In genomic region chr12:32755051-32755653, GRCh38 we compare ENCODE assay signal across 8 cellular contexts. TPM values are rescaled to one million over a fixed set of nuclear protein-coding genes. Genes with fewer than 3 reads are reported as not detected.
DNase-seq lines count a peak whose midpoint lies in the region; ATAC-seq and TF ChIP-seq lines count a peak whose summit lies in the region.

No MANE protein-coding gene starts in this region.

- H3K36me3 ChIP-seq in thoracic aorta: peaks cover 16% of the 10 kb centered on the region

- peak overlapping the region; percentile 84 to 93 for H3K27ac ChIP-seq in thoracic aorta

- no peak for TF ChIP-seq CTCF in omental fat pad (IDR thresholded peaks at IDR 0.05)
- peak; percentile 51 for TF ChIP-seq CTCF in thoracic aorta (IDR thresholded peaks at IDR 0.05)

- H3K4me3 ChIP-seq in thoracic aorta: peak overlapping the region; percentile 81

- H3K9me3 ChIP-seq in thoracic aorta: no peaks in the 10 kb centered on the region

- ATAC-seq in GM21786 (IDR thresholded peaks at IDR 0.05; ENCODE audit: unreplicated experiment): peak; percentile 74
- ATAC-seq in omental fat pad (ENCODE audit: low FRiP score): peak; percentile 72
- ATAC-seq in thoracic aorta (ENCODE audit: insufficient number of reproducible peaks, low FRiP score, low read depth): peak; percentile 27

- H3K4me1 ChIP-seq in thoracic aorta (ENCODE audit: control insufficient read depth in 1 of 2, low read depth in 2 of 2): peaks cover 0 to 10% of the 10 kb centered on the region in 2 donors

- H3K27me3 ChIP-seq in thoracic aorta (replicated peaks; ENCODE audit: insufficient read depth): no peaks in the 10 kb centered on the region

- DNase-seq in EH (ENCODE audit: low read depth) (peak; percentile 82), KG1 (lab: John Stamatoyannopoulos, UW) (peak; percentile 82), SHP77 (lab: John Stamatoyannopoulos, UW) (peak; percentile 64 to 83), globus pallidus (ENCODE audit: low spot score) (peak; percentile 55), omental fat pad (ENCODE audit: low spot score) (peak; percentile 27), thoracic aorta (ENCODE audit: low spot score) (no peak)
- peak; percentile 32 to 60 (median 49) for DNase-seq in activated naive CD4-positive, alpha-beta T cell (lab: John Stamatoyannopoulos, UW)

RNA-seq across cellular contexts. Expression of gene YARS2, which starts 0.5 kb away (rescaled TPM):
- total RNA-seq in omental fat pad (10 to 100 TPM; 19.9 to 23.1 (median 22.2) TPM), thoracic aorta (10 to 100 TPM; 14.2 to 16.2 TPM)
